ENCODE assay signal across 10 cellular contexts in the genomic region with DNA sequence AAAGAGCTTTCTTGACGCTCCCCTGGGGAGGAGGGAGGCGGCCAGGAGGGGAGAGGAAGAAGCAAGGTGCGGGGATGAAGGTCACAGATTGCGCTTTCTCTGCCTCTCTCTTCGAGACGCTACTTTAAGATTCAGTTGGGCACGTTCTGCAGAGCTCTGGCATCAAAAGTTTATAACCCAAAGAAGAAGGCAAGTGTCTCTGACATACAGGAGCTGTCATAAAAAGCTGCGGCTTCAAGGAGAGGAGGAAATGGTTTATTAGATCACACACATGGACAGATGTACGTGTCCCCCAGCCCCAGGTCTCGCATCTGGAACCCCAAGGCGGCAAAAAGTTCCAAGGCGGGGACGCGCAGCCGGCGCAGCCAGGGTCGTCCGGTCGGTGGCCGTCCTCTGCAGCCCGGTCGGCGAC.
A peak's percentile ranks its signal among the peaks of the same experiment; 100 is the strongest.
DNase-seq lines count a peak whose midpoint lies in the region; ATAC-seq, FAIRE-seq and TF ChIP-seq lines count a peak whose summit lies in the region.
"Had no signal": no experiment of that assay in that cellular context is flagged by ENCODE, and none has a peak within 500 bp of the region (broad histone marks: within the 10 kb centered on the region; RNA-seq: fewer than 3 reads in every experiment).

No MANE protein-coding gene starts in this region.

- H3K79me2 ChIP-seq in astrocyte (ENCODE audit: insufficient read depth, low read length) (no peaks in the 10 kb centered on the region), smooth muscle cell (ENCODE audit: low read depth) (no peaks in the 10 kb centered on the region)

- H3K27ac ChIP-seq in astrocyte (ENCODE audit: low read depth, low read length) (no peak overlapping the region), smooth muscle cell (ENCODE audit: low read depth) (no peak overlapping the region)

- intact Hi-C loops in head of caudate nucleus (cut with DNase I) = loop anchor here (5.0 kb wide), 1 partner anchor 49 kb away; no protein-coding TSS in a partner anchor

- peak overlapping the region; percentile 97 for H3K4me2 ChIP-seq in astrocyte (ENCODE audit: low read length)
- peak overlapping the region; percentile 84 for H3K4me2 ChIP-seq in smooth muscle cell

- peaks cover 6% of the 10 kb centered on the region for H3K4me1 ChIP-seq in astrocyte (ENCODE audit: insufficient read depth, low read length)
- H3K4me1 ChIP-seq in smooth muscle cell (ENCODE audit: low read depth) = peaks cover 4% of the 10 kb centered on the region

- peaks cover 24% of the 10 kb centered on the region for H3K27me3 Mint-ChIP-seq in astrocyte (ENCODE audit: low read depth, unreplicated experiment)

- H3K27ac Mint-ChIP-seq in astrocyte (ENCODE audit: unreplicated experiment) = peak overlapping the region; percentile 13

- peak; percentile 74 for DNase-seq in NCI-H510A treated with DMSO at 0.1 percent for 48 hours (lab: John Stamatoyannopoulos, UW)
- no peak for DNase-seq in NCI-H510A (lab: John Stamatoyannopoulos, UW)
- DNase-seq in astrocyte (ENCODE audit: low read depth) = peak; percentile 9
- no peak for DNase-seq in smooth muscle cell (lab: John Stamatoyannopoulos, UW; ENCODE audit: unreplicated experiment)
- no peak for DNase-seq in head of caudate nucleus
- DNase-seq in SIG-M5 (lab: John Stamatoyannopoulos, UW) = no peak
- DNase-seq: activated effector memory CD4-positive, alpha-beta T cell treated with Interleukin-2 at 50 U/mL for 16 hours; effector memory CD4-positive, alpha-beta T cell had no signal

- H3K4me3 ChIP-seq in astrocyte (ENCODE audit: insufficient read depth, low read depth, low read length) (peak overlapping the region; percentile 67), iPS-18c (ENCODE audit: insufficient read depth, low read depth, low read length) (peak overlapping the region; percentile 75), smooth muscle cell (peak overlapping the region; percentile 46)

- WGBS in smooth muscle cell (ENCODE audit: low lambda C conversion rate) = 1% methylated on average over 23 of the region's 23 CpGs

- peaks cover 11% of the 10 kb centered on the region for H3K4me1 Mint-ChIP-seq in astrocyte (ENCODE audit: low read depth, unreplicated experiment)

- H3K27me3 ChIP-seq in astrocyte (ENCODE audit: insufficient read depth, low read length) (no peaks in the 10 kb centered on the region), smooth muscle cell (ENCODE audit: low read depth) (peaks cover 65% of the 10 kb centered on the region)

- TF ChIP-seq CTCF in astrocyte (IDR thresholded peaks at IDR 0.05; ENCODE audit: insufficient read depth, low read depth, low read length) (no peak), smooth muscle cell (IDR thresholded peaks at IDR 0.05; ENCODE audit: borderline replicate concordance, insufficient read depth, poor library complexity, severe bottlenecking) (no peak)

- H3K9ac ChIP-seq in astrocyte (ENCODE audit: low read length) (peak overlapping the region; percentile 71), smooth muscle cell (ENCODE audit: low read depth) (no peak overlapping the region)

- H4K20me1 ChIP-seq in astrocyte (ENCODE audit: insufficient read depth, low read length) (no peaks in the 10 kb centered on the region), smooth muscle cell (ENCODE audit: low read depth) (no peaks in the 10 kb centered on the region)

- peak overlapping the region; percentile 87 for H3K4me3 Mint-ChIP-seq in astrocyte (ENCODE audit: unreplicated experiment)

- no peaks in the 10 kb centered on the region for H3K9me3 Mint-ChIP-seq in astrocyte (ENCODE audit: unreplicated experiment)

- no peaks in the 10 kb centered on the region for H3K36me3 ChIP-seq in astrocyte (ENCODE audit: insufficient read depth, low read length)
- no peaks in the 10 kb centered on the region for H3K36me3 ChIP-seq in smooth muscle cell (ENCODE audit: low read depth)

- H3K9me3 ChIP-seq in astrocyte (ENCODE audit: insufficient read depth, low read depth, low read length) (no peaks in the 10 kb centered on the region), iPS-18c (ENCODE audit: control insufficient read depth, insufficient read depth, low read length) (no peaks in the 10 kb centered on the region), smooth muscle cell (replicated peaks; ENCODE audit: low read depth) (no peaks in the 10 kb centered on the region)

- ATAC-seq in HG03354 (IDR thresholded peaks at IDR 0.05; ENCODE audit: poor library complexity, severe bottlenecking, unreplicated experiment) = no peak

- no peaks in the 10 kb centered on the region for H3F3A ChIP-seq in smooth muscle cell (ENCODE audit: low read depth)

- no peaks in the 10 kb centered on the region for H3K36me3 Mint-ChIP-seq in astrocyte (ENCODE audit: low read depth, unreplicated experiment)

- H2AFZ ChIP-seq in astrocyte (ENCODE audit: low read depth, low read length) (peak overlapping the region; percentile 85), smooth muscle cell (ENCODE audit: low read depth) (peak overlapping the region; percentile 55)

- FAIRE-seq in astrocyte (lab: Jason Lieb, UNC) = no peak

Comparison
In these comparisons a context has a peak if more than half of its experiments do, and no peak if none do; other contexts are left out.
1. DNase-seq: peak in NCI-H510A treated with DMSO at 0.1 percent for 48 hours (single experiment) and astrocyte (single experiment); none in NCI-H510A (single experiment), smooth muscle cell (single experiment), head of caudate nucleus (0 of 42) and SIG-M5 (single experiment).
2. Peak in every context shown above with its lines, with median percentiles within 50 percentile points of each other: H3K4me3 ChIP-seq.